ENCODE assay signal across 6 cellular contexts in the genomic region with DNA sequence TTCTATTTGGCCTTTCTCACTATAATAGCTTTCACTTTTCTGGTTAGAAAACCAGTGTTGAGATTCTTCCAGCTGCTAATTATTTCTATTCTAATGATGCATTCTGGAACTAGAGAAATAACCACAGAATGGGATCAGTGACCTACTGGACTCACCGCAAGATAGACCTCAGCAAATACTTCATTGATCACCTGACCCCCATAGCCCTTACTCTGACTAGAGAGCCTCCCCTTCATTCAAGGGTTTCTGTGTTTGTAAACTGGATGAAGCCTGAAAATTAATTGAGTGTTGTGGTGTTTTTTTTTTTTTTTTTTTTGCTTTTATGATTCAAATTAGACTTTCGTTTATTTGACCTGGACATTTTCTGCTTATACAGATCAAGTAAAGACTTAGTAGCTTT.
"Had no signal": no experiment of that assay in that cellular context is flagged by ENCODE, and none has a peak within 500 bp of the region (broad histone marks: within the 10 kb centered on the region; RNA-seq: fewer than 3 reads in every experiment).

No MANE protein-coding gene starts in this region.

- DNase-seq: GDM1, GF-D8 had no signal

- FAIRE-seq: G401.6, GM12891, GM12892, GM19239 had no signal
